In the genomic region with DNA sequence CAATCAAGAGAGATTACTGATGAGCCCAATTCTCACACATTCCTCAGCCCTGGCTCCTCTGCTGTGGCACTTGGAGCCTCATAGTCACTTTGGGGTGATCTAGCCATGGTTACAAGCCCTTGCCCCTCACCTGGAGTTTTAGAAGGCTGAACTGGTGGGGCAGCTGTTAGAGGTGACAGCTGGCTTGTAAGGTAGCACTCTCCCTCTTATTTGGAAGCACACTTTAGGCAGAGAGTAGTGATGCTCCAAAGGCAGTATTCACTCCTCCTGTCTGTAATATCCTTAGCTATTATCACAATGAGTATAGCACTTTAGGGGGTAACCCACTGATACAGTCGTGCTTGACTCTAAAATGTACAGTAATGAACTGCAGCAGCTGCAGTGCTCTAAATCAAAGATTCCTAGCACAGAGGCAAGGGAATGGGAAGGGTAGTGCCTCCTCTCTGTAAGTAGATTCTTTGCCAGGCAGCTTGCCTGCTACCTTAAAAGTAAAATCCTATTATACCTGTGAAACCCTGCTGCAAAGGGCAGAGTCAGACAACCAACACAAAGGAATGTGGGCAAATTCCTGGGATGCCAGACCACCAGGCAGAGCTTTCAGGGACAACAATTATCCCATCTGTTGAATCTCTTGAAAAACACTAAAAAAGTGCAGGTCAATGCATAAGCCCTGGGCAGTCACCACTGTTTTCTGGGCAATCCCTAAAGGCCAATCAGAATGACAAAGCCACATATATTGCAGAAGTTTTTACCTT, we compare ENCODE assay signal across 20 cellular contexts.
"Had no signal": no experiment of that assay in that cellular context is flagged by ENCODE, and none has a peak within 500 bp of the region (broad histone marks: within the 10 kb centered on the region; RNA-seq: fewer than 3 reads in every experiment).

No MANE protein-coding gene starts in this region.

- FAIRE-seq: endothelial cell of umbilical vein, pancreas had no signal

- H3K4me1 ChIP-seq: pancreas had no signal

- H3K9me3 ChIP-seq: mucosa of descending colon, pancreas, sigmoid colon, thoracic aorta had no signal

- ATAC-seq: left ventricle myocardium superior; mucosa of descending colon; pancreas; stimulated activated naive B cell treated with anti-CD40 and anti-IgM and Interleukin-4, amounts not matched to agents 10 μg/mL and 1 μg/mL and 100 μg/mL, for 72 hours had no signal

- H3K4me3 ChIP-seq: coronary artery, esophagus muscularis mucosa, mucosa of descending colon, pancreas, sigmoid colon, thoracic aorta had no signal

- H3K27ac ChIP-seq: coronary artery, esophagus muscularis mucosa, pancreas, sigmoid colon, thoracic aorta had no signal

- H3K27me3 ChIP-seq: esophagus muscularis mucosa, pancreas, sigmoid colon had no signal

- H3K36me3 ChIP-seq: esophagus muscularis mucosa, pancreas, sigmoid colon, thoracic aorta had no signal

- DNase-seq: activated B cell treated with CpG ODN at 0.5 μM for 24 hours; activated CD4-positive, alpha-beta memory T cell treated with anti-CD3 and anti-CD28 coated beads for 36 hours; activated CD4-positive, alpha-beta T cell treated with anti-CD3 and anti-CD28 coated beads for 4 hours; activated gamma-delta T cell treated with Interleukin-2 at 50 U/mL for 16 hours; activated naive CD8-positive, alpha-beta T cell treated with anti-CD3 and anti-CD28 coated beads for 36 hours; activated T-cell treated with anti-CD3 and anti-CD28 coated beads for 4 hours; amygdala; caudate nucleus; effector CD8-positive, alpha-beta T cell; kidney glomerular epithelial cell; left ventricle myocardium superior; mucosa of descending colon; naive B cell; pancreas; sigmoid colon; stimulated activated naive B cell treated with anti-CD40 and anti-IgM and Interleukin-4, amounts not matched to agents 10 μg/mL and 1 μg/mL and 100 μg/mL, for 72 hours had no signal
